Comparison of ENCODE assay signal across 20 cellular contexts in genomic region chr20:10646006-10646405, GRCh38.
"Had no signal": no experiment of that assay in that cellular context is flagged by ENCODE, and none has a peak within 500 bp of the region (broad histone marks: within the 10 kb centered on the region; RNA-seq: fewer than 3 reads in every experiment).

No MANE protein-coding gene starts in this region.

- H3K4me3 ChIP-seq: breast epithelium, esophagus muscularis mucosa, gastrocnemius medialis, neural progenitor cell, testis had no signal

- H3K27ac ChIP-seq: esophagus muscularis mucosa, neural progenitor cell, testis, VCaP had no signal

- H3K9ac ChIP-seq: neural progenitor cell had no signal

- ATAC-seq: activated naive CD4-positive, alpha-beta T cell treated with anti-CD3 and anti-CD28 coated beads, Interleukin-2, amount 50 U/mL, for 72 hours; effector memory CD8-positive, alpha-beta T cell; gastrocnemius medialis; SK-N-SH treated with all-trans-retinoic acid at 6 μM for 48 hours; stimulated activated naive B cell treated with anti-CD40 and anti-IgM and Interleukin-4, amounts not matched to agents 10 μg/mL and 1 μg/mL and 100 μg/mL, for 72 hours had no signal

- H3K9me3 ChIP-seq: breast epithelium, esophagus muscularis mucosa, gastrocnemius medialis, testis had no signal

- H3K4me1 ChIP-seq: breast epithelium had no signal

- H2AFZ ChIP-seq: neural progenitor cell had no signal

- FAIRE-seq: endothelial cell of umbilical vein had no signal

- H3K4me2 ChIP-seq: neural progenitor cell had no signal

- H3K27me3 ChIP-seq: breast epithelium, esophagus muscularis mucosa, gastrocnemius medialis, neural progenitor cell, testis had no signal

- DNase-seq: activated CD4-positive, alpha-beta T cell treated with anti-CD3 and anti-CD28 coated beads for 1 hour; activated gamma-delta T cell treated with Interleukin-2 at 50 U/mL for 16 hours; activated T-cell treated with anti-CD3 and anti-CD28 coated beads, Interleukin-2, amount 50 U/mL, for 1 hour; cerebellar nuclear complex; effector memory CD8-positive, alpha-beta T cell; gastrocnemius medialis; hippocampal formation; mesenchymal stem cell; retina; stimulated activated CD4-positive, alpha-beta T cell treated with anti-CD3 and anti-CD28 coated beads, Interleukin-2, amount 100 ng/mL, for 48 hours; stimulated activated CD8-positive, alpha-beta memory T cell treated with anti-CD3 and anti-CD28 coated beads, Interleukin-4, amount 100 ng/mL, for 48 hours; stimulated activated naive B cell treated with anti-CD40 and anti-IgM and Interleukin-4, amounts not matched to agents 10 μg/mL and 1 μg/mL and 100 μg/mL, for 72 hours; testis had no signal
